In genomic region chr7:35258125-35258890, GRCh38 we compare ENCODE assay signal across 1 cellular context.
TF ChIP-seq lines count a peak whose summit lies in the region.

No MANE protein-coding gene starts in this region.

TF ChIP-seq in GM23338, 12 proteins besides CTCF, POLR2A, EP300 and RAD21 (continued from another document):
- TF ChIP-seq ZNF462 (CRISPR knock-in tag; IDR thresholded peaks at IDR 0.05) (no peak), ZNF114 (CRISPR knock-in tag; IDR thresholded peaks at IDR 0.05) (no peak), POLR2AphosphoS5 (IDR thresholded peaks at IDR 0.05; ENCODE audit: low read depth) (no peak)
